ENCODE assay signal across 21 cellular contexts in genomic region chr19:40705362-40705651, GRCh38. TPM values are rescaled to one million over a fixed set of nuclear protein-coding genes. Genes with fewer than 3 reads are reported as not detected.
DNase-seq lines count a peak whose midpoint lies in the region; ATAC-seq and TF ChIP-seq lines count a peak whose summit lies in the region.
"Had no signal": no experiment of that assay in that cellular context is flagged by ENCODE, and none has a peak within 500 bp of the region (broad histone marks: within the 10 kb centered on the region; RNA-seq: fewer than 3 reads in every experiment).

No MANE protein-coding gene starts in this region.

- DNase-seq in T-helper 17 cell, result no peak
- peak; percentile 77 for DNase-seq in Right ventricle myocardium superior
- no peak for DNase-seq in omental fat pad (ENCODE audit: low spot score)
- no peak for DNase-seq in D341Med (ENCODE audit: low spot score)
- DNase-seq in germinal center (ENCODE audit: low spot score), result no peak
- DNase-seq: BE2C; CD4-positive, CD25-positive, alpha-beta regulatory T cell; COR-L47; DMS153; GDM1; NCI-H1417 treated with DMSO at 0.1 percent for 48 hours; NCI-H187 treated with DMSO at 0.1 percent for 48 hours; NCI-H2227 treated with DMSO at 0.1 percent for 48 hours; NCI-H510A treated with DMSO at 0.1 percent for 48 hours; NCI-H82; PC-3 had no signal

- H3K4me3 Mint-ChIP-seq in T-helper 17 cell, result no peak overlapping the region
- no peak overlapping the region for H3K4me3 Mint-ChIP-seq in activated T-helper 17 cell treated with anti-CD3 and anti-CD28 coated beads, Interleukin-2, amount 50 U/mL, for 72 hours
- H3K4me3 Mint-ChIP-seq: CD4-positive, CD25-positive, alpha-beta regulatory T cell; IgD-negative memory B cell had no signal

- no peaks in the 10 kb centered on the region for H3K27me3 Mint-ChIP-seq in T-helper 17 cell
- no peaks in the 10 kb centered on the region for H3K27me3 Mint-ChIP-seq in activated T-helper 17 cell treated with anti-CD3 and anti-CD28 coated beads, Interleukin-2, amount 50 U/mL, for 72 hours
- H3K27me3 Mint-ChIP-seq: CD4-positive, CD25-positive, alpha-beta regulatory T cell; IgD-negative memory B cell had no signal

- TF ChIP-seq CTCF in omental fat pad (IDR thresholded peaks at IDR 0.05), result no peak

- peaks cover 5% of the 10 kb centered on the region for H3K4me1 Mint-ChIP-seq in T-helper 17 cell
- no peaks in the 10 kb centered on the region for H3K4me1 Mint-ChIP-seq in activated T-helper 17 cell treated with anti-CD3 and anti-CD28 coated beads, Interleukin-2, amount 50 U/mL, for 72 hours
- H3K4me1 Mint-ChIP-seq: IgD-negative memory B cell had no signal

- no peaks in the 10 kb centered on the region for H3K27me3 ChIP-seq in skeletal muscle tissue (ENCODE audit: control insufficient read depth in 3 of 3, insufficient read depth in 3 of 3, low read length in 3 of 3)
- H3K27me3 ChIP-seq: BE2C had no signal

- peak overlapping the region; percentile 28 for H3K27ac ChIP-seq in skeletal muscle tissue (ENCODE audit: low read depth, low read length)
- H3K27ac ChIP-seq: HL-60 had no signal

- peaks cover 0 to 4% (median 0%) of the 10 kb centered on the region in 3 donors for H3K4me1 ChIP-seq in skeletal muscle tissue (ENCODE audit: control insufficient read depth in 3 of 3, insufficient read depth in 3 of 3, low read length in 3 of 3)
- H3K4me1 ChIP-seq: BE2C, HAP-1 had no signal

- no peak overlapping the region for H3K9ac ChIP-seq in skeletal muscle tissue (ENCODE audit: low read depth in 1 of 3, low read length in 3 of 3)

- H3K9me3 ChIP-seq in T-helper 17 cell (ENCODE audit: control insufficient read depth, low read length, poor library complexity, severe bottlenecking) (no peaks in the 10 kb centered on the region), skeletal muscle tissue (ENCODE audit: control insufficient read depth in 3 of 3, low read length in 3 of 3) (no peaks in the 10 kb centered on the region)
- H3K9me3 ChIP-seq: BE2C, HAP-1 had no signal

- H3K9me3 Mint-ChIP-seq in activated T-helper 17 cell treated with anti-CD3 and anti-CD28 coated beads, Interleukin-2, amount 50 U/mL, for 72 hours, result no peaks in the 10 kb centered on the region
- H3K9me3 Mint-ChIP-seq: CD4-positive, CD25-positive, alpha-beta regulatory T cell; IgD-negative memory B cell had no signal

- ATAC-seq in T-helper 17 cell, result no peak
- peak; percentile 14 for ATAC-seq in Right ventricle myocardium superior (ENCODE audit: poor library complexity)
- peak; percentile 13 for ATAC-seq in omental fat pad (ENCODE audit: low FRiP score)
- no peak for ATAC-seq in activated T-helper 17 cell treated with anti-CD3 and anti-CD28 coated beads, Interleukin-2, amount 50 U/mL, for 72 hours (replicated peaks)
- ATAC-seq: PC-3 had no signal

- intact Hi-C loops in Right ventricle myocardium superior (cut with DNase I), result no loop called here

- no peak overlapping the region for H3K4me3 ChIP-seq in skeletal muscle tissue (ENCODE audit: low read length in 3 of 3)
- H3K4me3 ChIP-seq: HAP-1 had no signal

- peak overlapping the region; percentile 63 for H3K27ac Mint-ChIP-seq in T-helper 17 cell
- H3K27ac Mint-ChIP-seq in activated T-helper 17 cell treated with anti-CD3 and anti-CD28 coated beads, Interleukin-2, amount 50 U/mL, for 72 hours, result no peak overlapping the region
- H3K27ac Mint-ChIP-seq: IgD-negative memory B cell had no signal

- peaks cover 49 to 66% (median 51%) of the 10 kb centered on the region in 3 donors for H3K36me3 ChIP-seq in skeletal muscle tissue (ENCODE audit: control insufficient read depth in 3 of 3, insufficient read depth in 3 of 3, low read length in 3 of 3)

- peaks cover 15% of the 10 kb centered on the region for H3K36me3 Mint-ChIP-seq in T-helper 17 cell (ENCODE audit: low read depth)
- H3K36me3 Mint-ChIP-seq in activated T-helper 17 cell treated with anti-CD3 and anti-CD28 coated beads, Interleukin-2, amount 50 U/mL, for 72 hours (ENCODE audit: low read depth), result peaks cover 85% of the 10 kb centered on the region

RNA-seq across cellular contexts. Expression of gene COQ8B, which starts 11.4 kb away (rescaled TPM):
- total RNA-seq in T-helper 17 cell (10 to 100 TPM; 25.1 to 35.6 TPM), Right ventricle myocardium superior (36.1 TPM), omental fat pad (10 to 100 TPM; 22.1 to 38.8 (median 28.1) TPM), skeletal muscle tissue (19.3 TPM)
- total RNA-seq in activated T-helper 17 cell treated with anti-CD3 and anti-CD28 coated beads, Interleukin-2, amount 50 U/mL, for 72 hours, result 10 to 100 TPM; 31.0 to 54.8 TPM

RNA-seq across cellular contexts. Expression of gene ITPKC, which starts 11.6 kb away (rescaled TPM):
- total RNA-seq in T-helper 17 cell (1 to 10 TPM; 6.5 to 8.3 TPM), Right ventricle myocardium superior (14.7 TPM), omental fat pad (100 to 1,000 TPM in 2 of 4 donors, 10 to 100 TPM in 2; 39.3 to 118 (median 91.9) TPM), skeletal muscle tissue (6.8 TPM)
- total RNA-seq in activated T-helper 17 cell treated with anti-CD3 and anti-CD28 coated beads, Interleukin-2, amount 50 U/mL, for 72 hours, result 10 to 100 TPM in 1 of 2 donors, 1 to 10 TPM in 1; 7.0 to 14.5 TPM

RNA-seq across cellular contexts. Expression of gene NUMBL, which starts 14.9 kb away (rescaled TPM):
- total RNA-seq in T-helper 17 cell (1 to 10 TPM; 5.7 to 7.5 TPM), Right ventricle myocardium superior (13.5 TPM), omental fat pad (100 to 1,000 TPM in 1 of 4 donors, 10 to 100 TPM in 3; 38.2 to 143 (median 45.3) TPM), skeletal muscle tissue (9.4 TPM)
- 10 to 100 TPM; 16.4 to 37.3 TPM for total RNA-seq in activated T-helper 17 cell treated with anti-CD3 and anti-CD28 coated beads, Interleukin-2, amount 50 U/mL, for 72 hours

RNA-seq across cellular contexts. Expression of gene ACTMAP, which starts 45.0 kb away (rescaled TPM):
- total RNA-seq in T-helper 17 cell (1 to 10 TPM; 6.7 to 7.8 TPM), Right ventricle myocardium superior (5.2 TPM), omental fat pad (1 to 10 TPM; 3.2 to 3.8 (median 3.5) TPM), skeletal muscle tissue (under 0.01 TPM)
- total RNA-seq in activated T-helper 17 cell treated with anti-CD3 and anti-CD28 coated beads, Interleukin-2, amount 50 U/mL, for 72 hours, result 10 to 100 TPM; 13.0 to 16.6 TPM

RNA-seq across cellular contexts. Expression of gene SNRPA, which starts 45.7 kb away (rescaled TPM):
- total RNA-seq in T-helper 17 cell, result 10 to 100 TPM; 67.3 to 81.8 TPM
- 27.7 TPM for total RNA-seq in Right ventricle myocardium superior
- 10 to 100 TPM; 34.8 to 46.8 (median 41.0) TPM for total RNA-seq in omental fat pad
- 7.8 TPM for total RNA-seq in skeletal muscle tissue
- total RNA-seq in activated T-helper 17 cell treated with anti-CD3 and anti-CD28 coated beads, Interleukin-2, amount 50 U/mL, for 72 hours, result 100 to 1,000 TPM; 171 to 175 TPM

Comparison
In these comparisons a context has a peak if more than half of its experiments do, and no peak if none do; other contexts are left out.
1. ATAC-seq: peak in Right ventricle myocardium superior (single experiment) and omental fat pad (single experiment); none in T-helper 17 cell (single experiment) and activated T-helper 17 cell treated with anti-CD3 and anti-CD28 coated beads, Interleukin-2, amount 50 U/mL, for 72 hours (single experiment).